In the genomic region with DNA sequence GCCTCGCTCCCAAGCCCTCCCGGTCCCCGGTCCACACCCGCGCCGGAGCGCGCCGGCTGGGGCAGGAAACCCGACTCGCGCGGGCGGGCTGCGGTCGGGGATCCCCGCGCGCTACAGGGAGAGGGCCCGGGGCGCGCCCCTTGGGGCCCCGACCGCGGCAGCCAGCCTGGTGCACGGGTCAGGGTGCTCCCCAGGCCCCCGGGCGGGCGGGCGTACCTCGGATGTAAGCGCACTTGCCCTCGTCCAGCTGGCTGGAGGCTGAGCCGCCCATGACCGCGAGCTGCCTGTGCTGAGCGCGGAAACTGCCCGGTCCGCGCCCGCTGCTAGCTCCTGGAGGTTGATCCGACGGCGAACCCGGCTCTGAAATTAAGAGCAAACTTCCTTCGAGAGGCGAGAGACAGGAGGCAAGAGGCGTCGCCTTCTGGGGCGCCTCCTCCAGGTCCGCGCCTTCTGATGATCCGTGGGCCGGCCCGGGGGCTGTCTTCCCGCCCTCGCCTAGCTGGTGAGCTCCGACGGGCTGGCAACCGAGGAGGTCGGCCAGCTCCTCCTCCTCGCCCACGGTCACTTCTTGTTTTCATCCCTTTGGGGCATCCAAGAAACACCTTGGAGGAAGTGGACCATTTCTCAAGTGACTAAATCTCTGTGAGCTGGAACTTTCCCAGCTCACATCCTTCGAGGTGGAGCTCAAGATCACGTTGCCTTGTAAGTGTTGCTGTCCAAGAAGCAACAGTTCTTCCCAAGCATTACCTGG, we compare ENCODE assay signal across 1 cellular context.
A peak's percentile ranks its signal among the peaks of the same experiment; 100 is the strongest.
TF ChIP-seq lines count a peak whose summit lies in the region.

A gene with protein sequence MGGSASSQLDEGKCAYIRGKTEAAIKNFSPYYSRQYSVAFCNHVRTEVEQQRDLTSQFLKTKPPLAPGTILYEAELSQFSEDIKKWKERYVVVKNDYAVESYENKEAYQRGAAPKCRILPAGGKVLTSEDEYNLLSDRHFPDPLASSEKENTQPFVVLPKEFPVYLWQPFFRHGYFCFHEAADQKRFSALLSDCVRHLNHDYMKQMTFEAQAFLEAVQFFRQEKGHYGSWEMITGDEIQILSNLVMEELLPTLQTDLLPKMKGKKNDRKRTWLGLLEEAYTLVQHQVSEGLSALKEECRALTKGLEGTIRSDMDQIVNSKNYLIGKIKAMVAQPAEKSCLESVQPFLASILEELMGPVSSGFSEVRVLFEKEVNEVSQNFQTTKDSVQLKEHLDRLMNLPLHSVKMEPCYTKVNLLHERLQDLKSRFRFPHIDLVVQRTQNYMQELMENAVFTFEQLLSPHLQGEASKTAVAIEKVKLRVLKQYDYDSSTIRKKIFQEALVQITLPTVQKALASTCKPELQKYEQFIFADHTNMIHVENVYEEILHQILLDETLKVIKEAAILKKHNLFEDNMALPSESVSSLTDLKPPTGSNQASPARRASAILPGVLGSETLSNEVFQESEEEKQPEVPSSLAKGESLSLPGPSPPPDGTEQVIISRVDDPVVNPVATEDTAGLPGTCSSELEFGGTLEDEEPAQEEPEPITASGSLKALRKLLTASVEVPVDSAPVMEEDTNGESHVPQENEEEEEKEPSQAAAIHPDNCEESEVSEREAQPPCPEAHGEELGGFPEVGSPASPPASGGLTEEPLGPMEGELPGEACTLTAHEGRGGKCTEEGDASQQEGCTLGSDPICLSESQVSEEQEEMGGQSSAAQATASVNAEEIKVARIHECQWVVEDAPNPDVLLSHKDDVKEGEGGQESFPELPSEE (minus strand): TSS at position 423 of the 751 bp plus-strand sequence. CDS start 152 bp downstream, at position 271.

TF ChIP-seq in HEK293, 187 proteins besides CTCF, POLR2A, EP300 and RAD21 (continued from another document and continues in another):
- TF ChIP-seq, protein P1, sequence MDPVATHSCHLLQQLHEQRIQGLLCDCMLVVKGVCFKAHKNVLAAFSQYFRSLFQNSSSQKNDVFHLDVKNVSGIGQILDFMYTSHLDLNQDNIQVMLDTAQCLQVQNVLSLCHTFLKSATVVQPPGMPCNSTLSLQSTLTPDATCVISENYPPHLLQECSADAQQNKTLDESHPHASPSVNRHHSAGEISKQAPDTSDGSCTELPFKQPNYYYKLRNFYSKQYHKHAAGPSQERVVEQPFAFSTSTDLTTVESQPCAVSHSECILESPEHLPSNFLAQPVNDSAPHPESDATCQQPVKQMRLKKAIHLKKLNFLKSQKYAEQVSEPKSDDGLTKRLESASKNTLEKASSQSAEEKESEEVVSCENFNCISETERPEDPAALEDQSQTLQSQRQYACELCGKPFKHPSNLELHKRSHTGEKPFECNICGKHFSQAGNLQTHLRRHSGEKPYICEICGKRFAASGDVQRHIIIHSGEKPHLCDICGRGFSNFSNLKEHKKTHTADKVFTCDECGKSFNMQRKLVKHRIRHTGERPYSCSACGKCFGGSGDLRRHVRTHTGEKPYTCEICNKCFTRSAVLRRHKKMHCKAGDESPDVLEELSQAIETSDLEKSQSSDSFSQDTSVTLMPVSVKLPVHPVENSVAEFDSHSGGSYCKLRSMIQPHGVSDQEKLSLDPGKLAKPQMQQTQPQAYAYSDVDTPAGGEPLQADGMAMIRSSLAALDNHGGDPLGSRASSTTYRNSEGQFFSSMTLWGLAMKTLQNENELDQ (tag by site-specific recombination; IDR thresholded peaks at IDR 0.05; ENCODE audit: low read depth): no peak
- TF ChIP-seq ZNF76 (tag by site-specific recombination; IDR thresholded peaks at IDR 0.05; ENCODE audit: borderline replicate concordance, low read depth) (no peak), REPIN1 (tag by site-specific recombination; IDR thresholded peaks at IDR 0.05; ENCODE audit: low read depth) (no peak), ZNF366 (tag by site-specific recombination; conservative IDR thresholded peaks at IDR 0.05) (peak; percentile 37; the same call in 1 of the 2 replicates), ZNF19 (tag by site-specific recombination; IDR thresholded peaks at IDR 0.05; ENCODE audit: low read depth) (no peak), ZNF324 (tag by site-specific recombination; IDR thresholded peaks at IDR 0.05) (no peak), ZNF146 (tag by site-specific recombination; IDR thresholded peaks at IDR 0.05) (no peak), ZSCAN30 (tag by site-specific recombination; IDR thresholded peaks at IDR 0.05) (peak; percentile 21; the same call in 1 of the 2 replicates), BCL11A (tag by site-specific recombination; IDR thresholded peaks at IDR 0.05; ENCODE audit: low read depth) (no peak), BCL11B (tag by site-specific recombination; IDR thresholded peaks at IDR 0.05; ENCODE audit: low read depth) (no peak), ZNF837 (tag by site-specific recombination; IDR thresholded peaks at IDR 0.05) (no peak), ZIC2 (tag by site-specific recombination; IDR thresholded peaks at IDR 0.05) (no peak), ZNF510 (tag by site-specific recombination; IDR thresholded peaks at IDR 0.05; ENCODE audit: insufficient replicate concordance) (no peak), ZBTB48 (tag by site-specific recombination; IDR thresholded peaks at IDR 0.05) (no peak), ZBTB21 (tag by site-specific recombination; IDR thresholded peaks at IDR 0.05) (no peak), ZNF266 (tag by site-specific recombination; IDR thresholded peaks at IDR 0.05; ENCODE audit: low read depth) (no peak), ZNF16 (tag by site-specific recombination; IDR thresholded peaks at IDR 0.05; ENCODE audit: low read depth) (no peak), ZNF132 (tag by site-specific recombination; IDR thresholded peaks at IDR 0.05; ENCODE audit: borderline replicate concordance) (no peak), ZNF585B (tag by site-specific recombination; IDR thresholded peaks at IDR 0.05) (no peak), ZNF473 (tag by site-specific recombination; IDR thresholded peaks at IDR 0.05) (no peak), TRIM28 (IDR thresholded peaks at IDR 0.05; ENCODE audit: borderline replicate concordance, low read length) (no peak), ZNF621 (tag by site-specific recombination; IDR thresholded peaks at IDR 0.05) (no peak), ZFP37 (tag by site-specific recombination; IDR thresholded peaks at IDR 0.05) (peak; percentile 64), ZNF623 (tag by site-specific recombination; IDR thresholded peaks at IDR 0.05) (no peak), ZNF747 (tag by site-specific recombination; IDR thresholded peaks at IDR 0.05) (no peak), ZNF239 (tag by site-specific recombination; IDR thresholded peaks at IDR 0.05) (no peak), ZNF555 (tag by site-specific recombination; conservative IDR thresholded peaks at IDR 0.05) (no peak), TCF7L2 (IDR thresholded peaks at IDR 0.05; ENCODE audit: borderline replicate concordance, low read depth, low read length) (no peak), ZNF768 (tag by site-specific recombination; IDR thresholded peaks at IDR 0.05) (no peak), ZFP41 (tag by site-specific recombination; IDR thresholded peaks at IDR 0.05; ENCODE audit: borderline replicate concordance) (no peak), ZNF292 (tag by site-specific recombination; IDR thresholded peaks at IDR 0.05; ENCODE audit: borderline replicate concordance, low read depth) (no peak), GLI2 (tag by site-specific recombination; IDR thresholded peaks at IDR 0.05; ENCODE audit: borderline replicate concordance, low read depth) (no peak), ZNF521 (tag by site-specific recombination; IDR thresholded peaks at IDR 0.05) (no peak), ZSCAN23 (tag by site-specific recombination; IDR thresholded peaks at IDR 0.05) (no peak), ZBTB8A (tag by site-specific recombination; IDR thresholded peaks at IDR 0.05) (peak; percentile 86), ZNF10 (tag by site-specific recombination; IDR thresholded peaks at IDR 0.05) (0 out of 2 replicates have a peak, but pooled peaks have one; percentile 60), ZBTB17 (tag by site-specific recombination; IDR thresholded peaks at IDR 0.05) (peak; percentile 38; the same call in 1 of the 2 replicates), ZFHX2 (tag by site-specific recombination; conservative IDR thresholded peaks at IDR 0.05) (peak; percentile 97), KLF1 (tag by site-specific recombination; IDR thresholded peaks at IDR 0.05) (no peak)
- TF ChIP-seq, protein P2, sequence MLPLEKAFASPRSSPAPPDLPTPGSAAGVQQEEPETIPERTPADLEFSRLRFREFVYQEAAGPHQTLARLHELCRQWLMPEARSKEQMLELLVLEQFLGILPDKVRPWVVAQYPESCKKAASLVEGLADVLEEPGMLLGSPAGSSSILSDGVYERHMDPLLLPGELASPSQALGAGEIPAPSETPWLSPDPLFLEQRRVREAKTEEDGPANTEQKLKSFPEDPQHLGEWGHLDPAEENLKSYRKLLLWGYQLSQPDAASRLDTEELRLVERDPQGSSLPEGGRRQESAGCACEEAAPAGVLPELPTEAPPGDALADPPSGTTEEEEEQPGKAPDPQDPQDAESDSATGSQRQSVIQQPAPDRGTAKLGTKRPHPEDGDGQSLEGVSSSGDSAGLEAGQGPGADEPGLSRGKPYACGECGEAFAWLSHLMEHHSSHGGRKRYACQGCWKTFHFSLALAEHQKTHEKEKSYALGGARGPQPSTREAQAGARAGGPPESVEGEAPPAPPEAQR (tag by site-specific recombination; IDR thresholded peaks at IDR 0.05): no peak
- TF ChIP-seq, protein P3, sequence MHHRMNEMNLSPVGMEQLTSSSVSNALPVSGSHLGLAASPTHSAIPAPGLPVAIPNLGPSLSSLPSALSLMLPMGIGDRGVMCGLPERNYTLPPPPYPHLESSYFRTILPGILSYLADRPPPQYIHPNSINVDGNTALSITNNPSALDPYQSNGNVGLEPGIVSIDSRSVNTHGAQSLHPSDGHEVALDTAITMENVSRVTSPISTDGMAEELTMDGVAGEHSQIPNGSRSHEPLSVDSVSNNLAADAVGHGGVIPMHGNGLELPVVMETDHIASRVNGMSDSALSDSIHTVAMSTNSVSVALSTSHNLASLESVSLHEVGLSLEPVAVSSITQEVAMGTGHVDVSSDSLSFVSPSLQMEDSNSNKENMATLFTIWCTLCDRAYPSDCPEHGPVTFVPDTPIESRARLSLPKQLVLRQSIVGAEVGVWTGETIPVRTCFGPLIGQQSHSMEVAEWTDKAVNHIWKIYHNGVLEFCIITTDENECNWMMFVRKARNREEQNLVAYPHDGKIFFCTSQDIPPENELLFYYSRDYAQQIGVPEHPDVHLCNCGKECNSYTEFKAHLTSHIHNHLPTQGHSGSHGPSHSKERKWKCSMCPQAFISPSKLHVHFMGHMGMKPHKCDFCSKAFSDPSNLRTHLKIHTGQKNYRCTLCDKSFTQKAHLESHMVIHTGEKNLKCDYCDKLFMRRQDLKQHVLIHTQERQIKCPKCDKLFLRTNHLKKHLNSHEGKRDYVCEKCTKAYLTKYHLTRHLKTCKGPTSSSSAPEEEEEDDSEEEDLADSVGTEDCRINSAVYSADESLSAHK (tag by site-specific recombination; IDR thresholded peaks at IDR 0.05): no peak
- TF ChIP-seq, protein P4, sequence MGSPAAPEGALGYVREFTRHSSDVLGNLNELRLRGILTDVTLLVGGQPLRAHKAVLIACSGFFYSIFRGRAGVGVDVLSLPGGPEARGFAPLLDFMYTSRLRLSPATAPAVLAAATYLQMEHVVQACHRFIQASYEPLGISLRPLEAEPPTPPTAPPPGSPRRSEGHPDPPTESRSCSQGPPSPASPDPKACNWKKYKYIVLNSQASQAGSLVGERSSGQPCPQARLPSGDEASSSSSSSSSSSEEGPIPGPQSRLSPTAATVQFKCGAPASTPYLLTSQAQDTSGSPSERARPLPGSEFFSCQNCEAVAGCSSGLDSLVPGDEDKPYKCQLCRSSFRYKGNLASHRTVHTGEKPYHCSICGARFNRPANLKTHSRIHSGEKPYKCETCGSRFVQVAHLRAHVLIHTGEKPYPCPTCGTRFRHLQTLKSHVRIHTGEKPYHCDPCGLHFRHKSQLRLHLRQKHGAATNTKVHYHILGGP (tag by site-specific recombination; IDR thresholded peaks at IDR 0.05): no peak
- TF ChIP-seq, protein P5, sequence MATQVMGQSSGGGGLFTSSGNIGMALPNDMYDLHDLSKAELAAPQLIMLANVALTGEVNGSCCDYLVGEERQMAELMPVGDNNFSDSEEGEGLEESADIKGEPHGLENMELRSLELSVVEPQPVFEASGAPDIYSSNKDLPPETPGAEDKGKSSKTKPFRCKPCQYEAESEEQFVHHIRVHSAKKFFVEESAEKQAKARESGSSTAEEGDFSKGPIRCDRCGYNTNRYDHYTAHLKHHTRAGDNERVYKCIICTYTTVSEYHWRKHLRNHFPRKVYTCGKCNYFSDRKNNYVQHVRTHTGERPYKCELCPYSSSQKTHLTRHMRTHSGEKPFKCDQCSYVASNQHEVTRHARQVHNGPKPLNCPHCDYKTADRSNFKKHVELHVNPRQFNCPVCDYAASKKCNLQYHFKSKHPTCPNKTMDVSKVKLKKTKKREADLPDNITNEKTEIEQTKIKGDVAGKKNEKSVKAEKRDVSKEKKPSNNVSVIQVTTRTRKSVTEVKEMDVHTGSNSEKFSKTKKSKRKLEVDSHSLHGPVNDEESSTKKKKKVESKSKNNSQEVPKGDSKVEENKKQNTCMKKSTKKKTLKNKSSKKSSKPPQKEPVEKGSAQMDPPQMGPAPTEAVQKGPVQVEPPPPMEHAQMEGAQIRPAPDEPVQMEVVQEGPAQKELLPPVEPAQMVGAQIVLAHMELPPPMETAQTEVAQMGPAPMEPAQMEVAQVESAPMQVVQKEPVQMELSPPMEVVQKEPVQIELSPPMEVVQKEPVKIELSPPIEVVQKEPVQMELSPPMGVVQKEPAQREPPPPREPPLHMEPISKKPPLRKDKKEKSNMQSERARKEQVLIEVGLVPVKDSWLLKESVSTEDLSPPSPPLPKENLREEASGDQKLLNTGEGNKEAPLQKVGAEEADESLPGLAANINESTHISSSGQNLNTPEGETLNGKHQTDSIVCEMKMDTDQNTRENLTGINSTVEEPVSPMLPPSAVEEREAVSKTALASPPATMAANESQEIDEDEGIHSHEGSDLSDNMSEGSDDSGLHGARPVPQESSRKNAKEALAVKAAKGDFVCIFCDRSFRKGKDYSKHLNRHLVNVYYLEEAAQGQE (tag by site-specific recombination; IDR thresholded peaks at IDR 0.05): peak; percentile 48; the same call in 1 of the 2 replicates
- TF ChIP-seq, protein P6, sequence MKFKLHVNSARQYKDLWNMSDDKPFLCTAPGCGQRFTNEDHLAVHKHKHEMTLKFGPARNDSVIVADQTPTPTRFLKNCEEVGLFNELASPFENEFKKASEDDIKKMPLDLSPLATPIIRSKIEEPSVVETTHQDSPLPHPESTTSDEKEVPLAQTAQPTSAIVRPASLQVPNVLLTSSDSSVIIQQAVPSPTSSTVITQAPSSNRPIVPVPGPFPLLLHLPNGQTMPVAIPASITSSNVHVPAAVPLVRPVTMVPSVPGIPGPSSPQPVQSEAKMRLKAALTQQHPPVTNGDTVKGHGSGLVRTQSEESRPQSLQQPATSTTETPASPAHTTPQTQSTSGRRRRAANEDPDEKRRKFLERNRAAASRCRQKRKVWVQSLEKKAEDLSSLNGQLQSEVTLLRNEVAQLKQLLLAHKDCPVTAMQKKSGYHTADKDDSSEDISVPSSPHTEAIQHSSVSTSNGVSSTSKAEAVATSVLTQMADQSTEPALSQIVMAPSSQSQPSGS (tag by site-specific recombination; IDR thresholded peaks at IDR 0.05; ENCODE audit: low read depth): no peak
- TF ChIP-seq, protein P7, sequence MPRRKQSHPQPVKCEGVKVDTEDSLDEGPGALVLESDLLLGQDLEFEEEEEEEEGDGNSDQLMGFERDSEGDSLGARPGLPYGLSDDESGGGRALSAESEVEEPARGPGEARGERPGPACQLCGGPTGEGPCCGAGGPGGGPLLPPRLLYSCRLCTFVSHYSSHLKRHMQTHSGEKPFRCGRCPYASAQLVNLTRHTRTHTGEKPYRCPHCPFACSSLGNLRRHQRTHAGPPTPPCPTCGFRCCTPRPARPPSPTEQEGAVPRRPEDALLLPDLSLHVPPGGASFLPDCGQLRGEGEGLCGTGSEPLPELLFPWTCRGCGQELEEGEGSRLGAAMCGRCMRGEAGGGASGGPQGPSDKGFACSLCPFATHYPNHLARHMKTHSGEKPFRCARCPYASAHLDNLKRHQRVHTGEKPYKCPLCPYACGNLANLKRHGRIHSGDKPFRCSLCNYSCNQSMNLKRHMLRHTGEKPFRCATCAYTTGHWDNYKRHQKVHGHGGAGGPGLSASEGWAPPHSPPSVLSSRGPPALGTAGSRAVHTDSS (tag by site-specific recombination; IDR thresholded peaks at IDR 0.05): no peak
